Comparison of ENCODE assay signal across 7 cellular contexts in genomic region chr4:88320780-88321373, GRCh38. TPM values are rescaled to one million over a fixed set of nuclear protein-coding genes. Genes with fewer than 3 reads are reported as not detected.
DNase-seq lines count a peak whose midpoint lies in the region; ATAC-seq and TF ChIP-seq lines count a peak whose summit lies in the region.

No MANE protein-coding gene starts in this region.

- H3K9ac ChIP-seq in iPS-20b (ENCODE audit: low read depth, low read length): 0 out of 2 replicates have a peak overlapping the region, but pooled peaks have one; percentile 1

- H3K4me3 ChIP-seq in iPS-20b (ENCODE audit: low read length): peak overlapping the region; percentile 44; the same call in 1 of the 2 replicates

- H3K27ac Mint-ChIP-seq in type B pancreatic cell: peak overlapping the region; percentile 83

- no peaks in the 10 kb centered on the region for H3K9me3 ChIP-seq in iPS-20b (ENCODE audit: insufficient read depth, low read depth, low read length)

- H3K9me3 Mint-ChIP-seq in type B pancreatic cell: peaks cover 5% of the 10 kb centered on the region

- H3K36me3 Mint-ChIP-seq in type B pancreatic cell: no peaks in the 10 kb centered on the region

- peaks cover 16% of the 10 kb centered on the region for H3K4me1 Mint-ChIP-seq in type B pancreatic cell (ENCODE audit: unreplicated experiment)

- H3K27me3 ChIP-seq in iPS-20b (ENCODE audit: insufficient read depth, low read length): no peaks in the 10 kb centered on the region

- H3K4me1 ChIP-seq in iPS-20b (ENCODE audit: insufficient read depth, low read length): peaks cover 20% of the 10 kb centered on the region

- peak overlapping the region; percentile 35 for H3K4me3 Mint-ChIP-seq in type B pancreatic cell

- H3K36me3 ChIP-seq in iPS-20b (ENCODE audit: insufficient read depth, low read depth, low read length): no peaks in the 10 kb centered on the region

- DNase-seq in KG1 (lab: John Stamatoyannopoulos, UW): peak; percentile 57
- peak; percentile 7 for DNase-seq in activated T-cell treated with anti-CD3 and anti-CD28 coated beads for 1 hour (ENCODE audit: low read depth)
- no peak for DNase-seq in type B pancreatic cell (ENCODE audit: extremely low spot score, unreplicated experiment)
- DNase-seq in NCI-H82 treated with DMSO at 0.1 percent for 48 hours (lab: John Stamatoyannopoulos, UW; ENCODE audit: unreplicated experiment): no peak

- H3K27me3 Mint-ChIP-seq in type B pancreatic cell: no peaks in the 10 kb centered on the region

- ATAC-seq in GM18499 (IDR thresholded peaks at IDR 0.05; ENCODE audit: insufficient read depth, unreplicated experiment) (peak; percentile 94), GM21786 (IDR thresholded peaks at IDR 0.05; ENCODE audit: unreplicated experiment) (peak; percentile 98)

- TF ChIP-seq CTCF in type B pancreatic cell (conservative IDR thresholded peaks at IDR 0.05): no peak

- peak overlapping the region; percentile 46 for H3K27ac ChIP-seq in iPS-20b (ENCODE audit: low read length)

RNA-seq across cellular contexts. Expression of gene PPM1K, which starts 36.5 kb away (rescaled TPM):
- 23.2 and 24.8 TPM in 2 replicates for total RNA-seq in type B pancreatic cell (ENCODE audit: low replicate concordance)

RNA-seq across cellular contexts. Expression of gene HERC6, which starts 57.8 kb away (rescaled TPM):
- 13.1 and 30.8 TPM in 2 replicates for total RNA-seq in type B pancreatic cell (ENCODE audit: low replicate concordance)

Comparison
In these comparisons a context has a peak if more than half of its experiments do, and no peak if none do; other contexts are left out.
1. DNase-seq: peak in KG1 (single experiment) and activated T-cell treated with anti-CD3 and anti-CD28 coated beads for 1 hour (single experiment); none in type B pancreatic cell (single experiment) and NCI-H82 treated with DMSO at 0.1 percent for 48 hours (single experiment).